In the genomic region with DNA sequence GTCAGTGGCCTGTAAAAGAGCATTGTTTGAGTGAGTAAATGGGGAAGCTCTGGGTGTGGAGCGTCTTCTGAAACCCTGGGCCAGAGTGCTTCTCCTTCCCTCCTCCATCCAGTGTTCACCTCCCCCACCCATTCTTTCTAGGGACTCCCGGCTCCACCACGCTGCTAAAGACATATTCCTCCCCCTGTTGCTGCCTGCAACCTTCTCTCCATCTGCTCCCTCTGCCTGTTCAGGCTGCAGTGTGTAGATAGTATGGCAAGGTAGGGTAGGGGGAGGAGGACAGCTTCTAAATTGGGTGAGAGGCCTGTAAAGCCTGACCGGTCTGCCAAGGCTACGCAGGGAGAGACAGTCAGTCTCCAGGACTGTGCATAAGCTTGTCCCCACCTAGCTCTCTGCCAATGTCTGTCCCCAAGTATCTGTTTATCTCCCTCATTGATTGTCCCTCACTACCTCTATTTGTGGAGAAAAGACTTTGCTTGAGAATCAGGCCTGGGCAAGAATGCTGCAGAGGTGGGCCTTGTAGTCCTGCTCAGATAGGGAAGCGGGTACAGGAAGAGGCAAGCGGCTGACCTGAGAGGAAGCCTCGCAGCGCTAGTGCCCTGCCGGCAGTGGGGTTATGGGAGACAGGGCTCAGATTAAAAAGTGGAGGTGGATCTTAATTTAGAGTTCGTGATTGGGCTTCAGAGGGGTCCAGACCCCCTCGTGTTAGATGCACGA, we compare ENCODE assay signal across 10 cellular contexts. TPM values are rescaled to one million over a fixed set of nuclear protein-coding genes. Genes with fewer than 3 reads are reported as not detected.
DNase-seq lines count a peak whose midpoint lies in the region; ATAC-seq and TF ChIP-seq lines count a peak whose summit lies in the region.
"Had no signal": no experiment of that assay in that cellular context is flagged by ENCODE, and none has a peak within 500 bp of the region (broad histone marks: within the 10 kb centered on the region; RNA-seq: fewer than 3 reads in every experiment).

No MANE protein-coding gene starts in this region.

- POLR2A ChIA-PET in A673 (lab: Charles Lee; ENCODE audit: low non-redundant PET) = no interaction called here

- H3K9me3 Mint-ChIP-seq in brain (peaks cover 0 to 7% (median 0%) of the 10 kb centered on the region in 5 experiments), nephron (peaks cover 2% of the 10 kb centered on the region)

- H3K36me3 Mint-ChIP-seq in brain (no peaks in the 10 kb centered on the region), nephron (ENCODE audit: low read depth) (no peaks in the 10 kb centered on the region)

- H3K4me3 Mint-ChIP-seq in brain (peak overlapping the region; percentile 73 to 88 (median 81)), nephron (peak overlapping the region; percentile 71 to 83 (median 78))

- peak overlapping the region; percentile 62 to 99 (median 95) for H3K27ac Mint-ChIP-seq in brain
- no peak overlapping the region for H3K27ac Mint-ChIP-seq in nephron

- no peak overlapping the region for H3K4me3 ChIP-seq in A673 (ENCODE audit: low read depth, low read length, poor library complexity, severe bottlenecking)

- ATAC-seq in HG02970 (IDR thresholded peaks at IDR 0.05; ENCODE audit: low FRiP score, unreplicated experiment) (no peak), HG02571 (IDR thresholded peaks at IDR 0.05; ENCODE audit: unreplicated experiment) (no peak)

- H3K27me3 Mint-ChIP-seq in brain (peaks cover 45% of the 10 kb centered on the region), nephron (ENCODE audit: low read depth) (peaks cover 92% of the 10 kb centered on the region)

- in situ Hi-C loops in G401 (cut with HindIII; ENCODE audit: low sequenced_read_pairs) = no loop called here

- CTCF ChIA-PET in A673 (lab: Charles Lee) = no interaction called here

- H3K36me3 ChIP-seq in A673 (ENCODE audit: insufficient read depth, low read length, poor library complexity, severe bottlenecking) = no peaks in the 10 kb centered on the region
- H3K36me3 ChIP-seq: prostate gland, upper lobe of left lung had no signal

- H3K4me1 Mint-ChIP-seq in brain (peaks cover 42% of the 10 kb centered on the region), nephron (peaks cover 11% of the 10 kb centered on the region)

- BruUV-seq in A673 (replicated peaks; lab: Mats Ljungman, UMichigan) = no TSS peak

- DNase-seq in G401 (ENCODE audit: low spot score) = peak; percentile 53
- DNase-seq in NCI-H1092 (lab: John Stamatoyannopoulos, UW) = peak; percentile 44
- DNase-seq in A673 (ENCODE audit: low spot score) = no peak

- TF ChIP-seq CTCF in brain (conservative IDR thresholded peaks at IDR 0.05) (no peak), nephron (IDR thresholded peaks at IDR 0.05; ENCODE audit: unreplicated experiment in 3 of 3) (no peak), A673 (conservative IDR thresholded peaks at IDR 0.05; ENCODE audit: low read depth, low read length) (no peak)

- H3K27me3 ChIP-seq in A673 (replicated peaks; ENCODE audit: insufficient read depth, low read depth, low read length, poor library complexity) = peaks cover 64% of the 10 kb centered on the region

- H3K27ac ChIP-seq in A673 (ENCODE audit: low read depth, low read length, poor library complexity, severe bottlenecking) = no peak overlapping the region
- H3K27ac ChIP-seq: prostate gland, RWPE1, upper lobe of left lung had no signal

- H3K4me1 ChIP-seq in A673 (ENCODE audit: insufficient read depth, low read length, poor library complexity, severe bottlenecking) = no peaks in the 10 kb centered on the region
- H3K4me1 ChIP-seq: prostate gland had no signal

- H3K9me3 ChIP-seq in A673 (ENCODE audit: low read depth, low read length, poor library complexity, severe bottlenecking) = no peaks in the 10 kb centered on the region
- H3K9me3 ChIP-seq: prostate gland, upper lobe of left lung had no signal

- intact Hi-C loops in A673 (cut with micrococcal nuclease; ENCODE audit: unreplicated experiment) = no loop called here

RNA-seq across cellular contexts. Expression of a gene that starts 0.9 kb away (rescaled TPM):
- not detected in 2 replicates for total RNA-seq in G401 (2014; rRNA removed; shearing (Covaris generic))
- 109 TPM for polyA plus RNA-seq in brain (ENCODE audit: insufficient read depth, low read depth, low replicate concordance)
- total RNA-seq in A673 (2021) = 6.3 and 8.9 TPM in 2 replicates

Comparison
In these comparisons a context has a peak if more than half of its experiments do, and no peak if none do; other contexts are left out.
1. H3K27ac Mint-ChIP-seq: peak in brain (5 of 5); none in nephron (0 of 3).